7 cellular contexts compared by ENCODE assay signal in genomic region chr14:89516173-89516572, GRCh38.
"Had no signal": no experiment of that assay in that cellular context is flagged by ENCODE, and none has a peak within 500 bp of the region (broad histone marks: within the 10 kb centered on the region; RNA-seq: fewer than 3 reads in every experiment).

No MANE protein-coding gene starts in this region.

- H3K4me3 ChIP-seq: GM23338 had no signal

- H3K27ac Mint-ChIP-seq: GM23338 had no signal

- H3K27ac ChIP-seq: HL-60 had no signal

- H3K4me3 Mint-ChIP-seq: GM23338, H9 had no signal

- DNase-seq: H9, HCEC 1CT, IMR-90 had no signal

- ATAC-seq: GM23338 had no signal

- FAIRE-seq: H1, H54 had no signal

- H3K9me3 Mint-ChIP-seq: H9 had no signal

- H2AFZ ChIP-seq: GM23338 had no signal

- H3K4me2 ChIP-seq: GM23338 had no signal
